In the genomic region with DNA sequence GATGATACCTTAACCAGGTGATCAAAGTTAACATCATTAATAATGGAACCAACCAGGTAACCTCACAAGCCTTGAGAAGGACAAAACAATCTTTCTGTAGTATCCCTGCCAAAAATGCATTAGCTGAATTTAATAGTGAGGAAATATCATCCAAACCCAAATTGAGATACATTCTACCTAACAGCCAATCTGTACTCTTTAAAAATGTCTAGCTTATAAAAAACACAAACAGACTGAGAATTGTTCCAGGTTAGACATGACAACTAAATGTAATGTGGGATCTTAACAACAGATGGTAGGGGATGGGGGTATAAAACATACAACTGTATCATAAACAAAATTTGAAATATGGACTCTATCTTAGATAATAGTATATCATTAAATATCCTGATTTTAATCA, we compare ENCODE assay signal across 2 cellular contexts.
TF ChIP-seq lines count a peak whose summit lies in the region.

No MANE protein-coding gene starts in this region.

TF ChIP-seq in HepG2, 621 proteins besides CTCF, POLR2A, EP300 and RAD21:
- TF ChIP-seq, protein P1, sequence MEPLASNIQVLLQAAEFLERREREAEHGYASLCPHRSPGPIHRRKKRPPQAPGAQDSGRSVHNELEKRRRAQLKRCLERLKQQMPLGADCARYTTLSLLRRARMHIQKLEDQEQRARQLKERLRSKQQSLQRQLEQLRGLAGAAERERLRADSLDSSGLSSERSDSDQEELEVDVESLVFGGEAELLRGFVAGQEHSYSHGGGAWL (CRISPR knock-in tag; IDR thresholded peaks at IDR 0.05), result no peak
- TF ChIP-seq CHCHD3 (CRISPR knock-in tag; IDR thresholded peaks at IDR 0.05) (no peak), TGIF2 (CRISPR knock-in tag; IDR thresholded peaks at IDR 0.05) (no peak), ELF4 (CRISPR knock-in tag; IDR thresholded peaks at IDR 0.05; ENCODE audit: borderline replicate concordance) (0 out of 2 replicates have a peak, but pooled peaks have one; percentile 26), ZNF232 (CRISPR knock-in tag; IDR thresholded peaks at IDR 0.05; ENCODE audit: borderline replicate concordance) (no peak), HNRNPLL (IDR thresholded peaks at IDR 0.05; ENCODE audit: low read depth, low read length, poor library complexity, severe bottlenecking) (no peak), RFXAP (CRISPR knock-in tag; IDR thresholded peaks at IDR 0.05; ENCODE audit: borderline replicate concordance) (no peak)

TF ChIP-seq in endothelial cell of umbilical vein, 7 proteins besides CTCF, POLR2A, EP300 and RAD21:
- TF ChIP-seq MYC (IDR thresholded peaks at IDR 0.05; ENCODE audit: low read depth, low read length), result no peak
- no peak for TF ChIP-seq JUN (IDR thresholded peaks at IDR 0.05; ENCODE audit: borderline replicate concordance, insufficient read depth, insufficient read length, low read depth)
- TF ChIP-seq, protein P2, sequence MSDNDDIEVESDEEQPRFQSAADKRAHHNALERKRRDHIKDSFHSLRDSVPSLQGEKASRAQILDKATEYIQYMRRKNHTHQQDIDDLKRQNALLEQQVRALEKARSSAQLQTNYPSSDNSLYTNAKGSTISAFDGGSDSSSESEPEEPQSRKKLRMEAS (IDR thresholded peaks at IDR 0.05; ENCODE audit: insufficient read depth, insufficient read length), result no peak
- TF ChIP-seq POLR2AphosphoS5 (IDR thresholded peaks at IDR 0.05; ENCODE audit: insufficient read depth, low read depth, low read length), result no peak
- TF ChIP-seq GATA2 (IDR thresholded peaks at IDR 0.05; ENCODE audit: insufficient read depth, insufficient read length, low read depth, low read length), result no peak
- no peak for TF ChIP-seq FOS (IDR thresholded peaks at IDR 0.05; ENCODE audit: borderline replicate concordance, insufficient read depth, low read length)
- TF ChIP-seq EZH2 (IDR thresholded peaks at IDR 0.05; ENCODE audit: borderline replicate concordance, low read depth, low read length, severe bottlenecking), result no peak
